ENCODE assay signal across 17 cellular contexts in the genomic region with DNA sequence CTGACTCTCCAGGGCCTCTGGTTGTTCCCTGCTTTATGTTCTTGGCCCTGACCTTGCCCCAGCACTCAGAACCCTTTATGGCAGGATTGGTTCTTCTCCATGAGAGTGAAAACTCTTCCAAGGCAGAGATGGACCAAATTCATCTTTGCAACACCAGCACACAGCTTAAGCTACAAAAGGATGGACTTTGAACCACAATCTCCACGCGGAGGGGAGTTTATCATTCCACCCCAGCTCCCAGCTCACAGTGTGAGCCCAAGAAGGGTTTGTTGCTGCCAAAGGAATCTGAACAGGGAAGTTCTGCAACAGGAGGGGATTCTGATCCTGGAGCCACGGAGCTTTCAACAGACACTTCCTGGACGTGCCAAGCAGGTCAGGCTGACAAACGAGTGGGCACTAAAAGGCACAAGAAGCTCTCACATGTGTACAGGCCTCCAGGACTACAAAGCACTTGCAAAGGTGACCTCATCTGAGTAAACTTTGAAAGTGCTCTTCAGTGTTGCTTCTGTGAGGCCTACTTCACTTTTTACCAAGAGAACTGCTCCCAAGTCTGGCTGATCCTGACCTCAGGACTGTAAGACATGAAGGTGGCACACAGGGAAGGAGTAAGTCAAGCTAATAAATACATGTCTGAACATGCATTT. TPM values are rescaled to one million over a fixed set of nuclear protein-coding genes. Genes with fewer than 3 reads are reported as not detected.
DNase-seq lines count a peak whose midpoint lies in the region; ATAC-seq, FAIRE-seq and TF ChIP-seq lines count a peak whose summit lies in the region.
"Had no signal": no experiment of that assay in that cellular context is flagged by ENCODE, and none has a peak within 500 bp of the region (broad histone marks: within the 10 kb centered on the region; RNA-seq: fewer than 3 reads in every experiment).

No MANE protein-coding gene starts in this region.

- intact Hi-C loops in colonic mucosa (cut with DNase I) = no loop called here

- peak overlapping the region; percentile 32 for H3K4me2 ChIP-seq in A549

- H3K4me3 ChIP-seq in A549 (no peak overlapping the region), colonic mucosa (no peak overlapping the region), lung (no peak overlapping the region)
- H3K4me3 ChIP-seq: gastroesophageal sphincter, psoas muscle, thoracic aorta had no signal

- TF ChIP-seq CTCF in A549 (IDR thresholded peaks at IDR 0.05) (no peak), colonic mucosa (IDR thresholded peaks at IDR 0.05) (no peak), lung (IDR thresholded peaks at IDR 0.05; ENCODE audit: control extremely low read depth, extremely low read depth) (no peak)

- WGBS in A549 (ENCODE audit: missing lambda C conversion rate) = 20% methylated on average over 2 of the region's 5 CpGs
- 52 to 65% methylated on average over 5 of the region's 5 CpGs for WGBS in lung, 2 donors

- TF ChIP-seq EP300 in A549 (IDR thresholded peaks at IDR 0.05) = no peak

- POLR2A ChIA-PET in A549 (lab: Yijun Ruan, JAX) = no interaction called here

- H3K27ac ChIP-seq in A549 (peak overlapping the region; percentile 4 to 63; a peak in 5 of 6 replicates), colonic mucosa (peak overlapping the region; percentile 53), lung (ENCODE audit: low read depth in 1 of 2, low read length in 1 of 2) (peak overlapping the region; percentile 41 to 45), caudate nucleus (ENCODE audit: low read depth, low read length) (no peak overlapping the region)
- H3K27ac ChIP-seq: gastroesophageal sphincter, psoas muscle, thoracic aorta had no signal

- H3K4me1 ChIP-seq in A549 = peaks cover 14% of the 10 kb centered on the region; the same call in 2 of the 3 replicates
- no peaks in the 10 kb centered on the region for H3K4me1 ChIP-seq in colonic mucosa
- peaks cover 16 to 18% of the 10 kb centered on the region in 2 donors for H3K4me1 ChIP-seq in lung (ENCODE audit: control insufficient read depth in 2 of 2, insufficient read depth in 2 of 2, low read length in 2 of 2)
- H3K4me1 ChIP-seq: gastroesophageal sphincter, psoas muscle had no signal

- no peak for TF ChIP-seq RAD21 in A549 (conservative IDR thresholded peaks at IDR 0.05 in 1 of 2, IDR thresholded peaks at IDR 0.05 in 1 of 2)

- no peak for FAIRE-seq in A549 (lab: Jason Lieb, UNC)

- H3K9me3 ChIP-seq in A549 = no peaks in the 10 kb centered on the region
- no peaks in the 10 kb centered on the region for H3K9me3 ChIP-seq in colonic mucosa
- no peaks in the 10 kb centered on the region for H3K9me3 ChIP-seq in lung (ENCODE audit: control insufficient read depth in 2 of 2, insufficient read depth in 1 of 2, low read length in 1 of 2)
- H3K9me3 ChIP-seq: gastroesophageal sphincter, psoas muscle, thoracic aorta had no signal

- TF ChIP-seq POLR2A in A549 (IDR thresholded peaks at IDR 0.05; ENCODE audit: low read length) (no peak), GM18505 (IDR thresholded peaks at IDR 0.05; ENCODE audit: borderline replicate concordance, extremely low read depth, insufficient read depth, insufficient read length) (no peak)

- H3K36me3 ChIP-seq in colonic mucosa = no peaks in the 10 kb centered on the region
- peaks cover 0 to 6% of the 10 kb centered on the region in 2 donors for H3K36me3 ChIP-seq in lung (ENCODE audit: control insufficient read depth in 2 of 2, insufficient read depth in 2 of 2, low read length in 2 of 2)
- H3K36me3 ChIP-seq: thoracic aorta had no signal

- DNase-seq in A549 (ENCODE audit: low read depth in 1 of 2, low spot score in 1 of 2) (peak in 1 of 2 experiments; percentile 54), LoVo (ENCODE audit: low spot score) (peak; percentile 10), colonic mucosa (peak; percentile 51), lung (ENCODE audit: low spot score) (peak; percentile 64), Kasumi-1 (lab: John Stamatoyannopoulos, UW) (no peak), caudate nucleus (lab: John Stamatoyannopoulos, UW) (no peak)
- DNase-seq: activated naive CD8-positive, alpha-beta T cell treated with anti-CD3 and anti-CD28 coated beads, Interleukin-2, amount 50 U/mL, for 24 hours; activated T-cell treated with anti-CD3 and anti-CD28 coated beads, Interleukin-2, amount 50 U/mL, for 1 hour; cerebellar nuclear complex; NCI-H2081; psoas muscle; T1000 had no signal

- CTCF ChIA-PET in A549 (lab: Yijun Ruan, JAX) = interaction anchor here (0.9 to 4.2 kb wide), 4 partner anchors 9 to 85 kb away, joined by 3 to 42 read pairs (median 6); partner anchors contain the start of gene FITM2

- ATAC-seq in A549 (peak; percentile 24 to 72; a peak in 4 of 6 replicates), lung (ENCODE audit: insufficient read depth, low FRiP score) (peak; percentile 59), HG02884 (IDR thresholded peaks at IDR 0.05; ENCODE audit: unreplicated experiment) (no peak), GM18505 (IDR thresholded peaks at IDR 0.05; ENCODE audit: unreplicated experiment) (no peak)
- ATAC-seq: activated naive CD8-positive, alpha-beta T cell treated with anti-CD3 and anti-CD28 coated beads, Interleukin-2, amount 50 U/mL, for 24 hours; gastroesophageal sphincter; psoas muscle had no signal

- H3K9ac ChIP-seq in colonic mucosa (ENCODE audit: low read depth in 2 of 2, low read length in 2 of 2) = peak overlapping the region in 1 of 2 donors; percentile 49

- H3K27me3 ChIP-seq in colonic mucosa (no peaks in the 10 kb centered on the region), lung (ENCODE audit: control insufficient read depth, insufficient read depth) (no peaks in the 10 kb centered on the region)
- H3K27me3 ChIP-seq: gastroesophageal sphincter had no signal

TF ChIP-seq in A549, 52 proteins besides CTCF, POLR2A, EP300 and RAD21:
- TF ChIP-seq, protein P1, sequence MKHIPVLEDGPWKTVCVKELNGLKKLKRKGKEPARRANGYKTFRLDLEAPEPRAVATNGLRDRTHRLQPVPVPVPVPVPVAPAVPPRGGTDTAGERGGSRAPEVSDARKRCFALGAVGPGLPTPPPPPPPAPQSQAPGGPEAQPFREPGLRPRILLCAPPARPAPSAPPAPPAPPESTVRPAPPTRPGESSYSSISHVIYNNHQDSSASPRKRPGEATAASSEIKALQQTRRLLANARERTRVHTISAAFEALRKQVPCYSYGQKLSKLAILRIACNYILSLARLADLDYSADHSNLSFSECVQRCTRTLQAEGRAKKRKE (CRISPR knock-in tag; IDR thresholded peaks at IDR 0.05; ENCODE audit: low read depth) = no peak
TF ChIP-seq in A549: peak in this region for 0.

RNA-seq across cellular contexts. Expression of gene FITM2, which starts 8.9 kb away (rescaled TPM):
- polyA plus RNA-seq in A549 (2011; rRNA removed) = 13.1 and 15.2 TPM in 2 replicates
- polyA plus RNA-seq in A549 (2012; cell fraction: cytosol; rRNA removed) = 3.8 and 4.8 TPM in 2 replicates
- polyA plus RNA-seq in A549 (2012; cell fraction: nucleus; rRNA removed) = 5.3 and 6.6 TPM in 2 replicates
- polyA plus RNA-seq in A549 (2017; fragmentation: RNase III; extraction: RNeasy Plus Mini Kit Qiagen cat#74134 plus additional on column Dnase treatment) = 12.1 to 16.0 TPM (median 15.4 TPM) in 3 replicates
- polyA minus RNA-seq in A549 (2011; rRNA and poly(A)+ RNA removed) = 12.9 and 15.4 TPM in 2 replicates
- total RNA-seq in colonic mucosa = 10 to 100 TPM; 10.1 to 11.6 TPM
- 10 to 100 TPM; 10.8 to 19.7 TPM for total RNA-seq in lung
- polyA plus RNA-seq in lung = 1 to 10 TPM; 2.7 to 5.1 TPM

RNA-seq across cellular contexts. Expression of gene R3HDML, which starts 34.7 kb away (rescaled TPM):
- polyA plus RNA-seq in A549 (2011; rRNA removed) (1.2 and 1.3 TPM in 2 replicates), A549 (2017; fragmentation: RNase III; extraction: RNeasy Plus Mini Kit Qiagen cat#74134 plus additional on column Dnase treatment) (0.37 to 1.0 TPM (median 0.96 TPM) in 3 replicates), lung (not detected)
- polyA plus RNA-seq in A549 (2012; cell fraction: cytosol; rRNA removed) = 0.30 and 0.53 TPM in 2 replicates
- polyA plus RNA-seq in A549 (2012; cell fraction: nucleus; rRNA removed) = 0.20 and 0.30 TPM in 2 replicates
- polyA minus RNA-seq in A549 (2011; rRNA and poly(A)+ RNA removed) = 1.5 and 2.1 TPM in 2 replicates
- total RNA-seq in colonic mucosa (not detected), lung (not detected)
- total RNA-seq: gastroesophageal sphincter, M059J, psoas muscle, thoracic aorta had no signal
- polyA plus RNA-seq: psoas muscle had no signal

RNA-seq across cellular contexts. Expression of gene HNF4A, which starts 53.4 kb away (rescaled TPM):
- polyA plus RNA-seq in A549 (2011; rRNA removed) (20.0 and 23.0 TPM in 2 replicates), A549 (2017; fragmentation: RNase III; extraction: RNeasy Plus Mini Kit Qiagen cat#74134 plus additional on column Dnase treatment) (17.5 to 26.2 TPM (median 25.9 TPM) in 3 replicates), lung (under 1 TPM; 0.14 TPM)
- polyA plus RNA-seq in A549 (2012; cell fraction: cytosol; rRNA removed) = 16.7 and 23.8 TPM in 2 replicates
- polyA plus RNA-seq in A549 (2012; cell fraction: nucleus; rRNA removed) = 26.9 and 33.9 TPM in 2 replicates
- polyA minus RNA-seq in A549 (2011; rRNA and poly(A)+ RNA removed) = 43.7 and 58.8 TPM in 2 replicates
- total RNA-seq in colonic mucosa (100 to 1,000 TPM; 288 to 346 TPM), lung (1 to 10 TPM in 1 of 2 donors, under 1 TPM in 1; 0.67 to 1.3 TPM)
- total RNA-seq: gastroesophageal sphincter, M059J had no signal

RNA-seq across cellular contexts. Expression of gene GDAP1L1, which starts 55.0 kb away (rescaled TPM):
- polyA plus RNA-seq in A549 (2011; rRNA removed) (0.06 and 0.16 TPM in 2 replicates), A549 (2017; fragmentation: RNase III; extraction: RNeasy Plus Mini Kit Qiagen cat#74134 plus additional on column Dnase treatment) (0.13 TPM in 1 of 3 replicates, not detected in the others), lung (under 1 TPM; 0.02 to 0.10 TPM)
- 0.05 TPM in 1 of 2 replicates, not detected in the other for polyA plus RNA-seq in A549 (2012; cell fraction: cytosol; rRNA removed)
- polyA plus RNA-seq in A549 (2012; cell fraction: nucleus; rRNA removed) = not detected in 2 replicates
- polyA minus RNA-seq in A549 (2011; rRNA and poly(A)+ RNA removed) = 0.54 TPM in 1 of 2 replicates, not detected in the other
- total RNA-seq in colonic mucosa (not detected), lung (not detected)
- total RNA-seq: M059J, psoas muscle, thoracic aorta had no signal

Comparison
In these comparisons a context has a peak if more than half of its experiments do, and no peak if none do; other contexts are left out.
1. ATAC-seq: peak in A549 (2 of 2) and lung (single experiment); none in HG02884 (single experiment) and GM18505 (single experiment).
2. DNase-seq: peak in LoVo (single experiment), colonic mucosa (single experiment) and lung (single experiment); none in Kasumi-1 (0 of 2) and caudate nucleus (0 of 61).
3. RNA of gene HNF4A, which starts 53.4 kb away (total RNA-seq): 288 to 346 TPM in colonic mucosa; 0.67 to 1.3 TPM in lung; every median in the first group is over 100 times any median in the second.